In the genomic region with DNA sequence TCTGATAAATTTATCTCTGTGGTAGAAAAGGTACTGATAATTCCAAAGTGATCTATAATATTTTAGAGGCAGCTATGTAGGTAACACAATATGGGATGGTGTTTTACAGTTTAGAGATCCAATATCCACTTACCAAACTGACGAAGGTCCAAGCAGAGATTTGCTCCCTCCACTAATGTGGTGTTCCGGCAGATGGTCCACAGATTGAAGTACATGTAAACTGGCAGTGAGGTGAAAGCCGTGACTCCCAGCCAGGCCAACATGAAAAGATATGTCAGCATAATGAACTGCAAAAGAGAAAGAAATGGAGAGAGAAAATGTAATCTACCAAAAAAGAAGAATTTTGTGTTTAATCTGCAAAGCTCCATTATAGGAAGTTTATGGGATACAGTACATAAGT, we compare ENCODE assay signal across 25 cellular contexts.
"Had no signal": no experiment of that assay in that cellular context is flagged by ENCODE, and none has a peak within 500 bp of the region (broad histone marks: within the 10 kb centered on the region; RNA-seq: fewer than 3 reads in every experiment).

No MANE protein-coding gene starts in this region.

- DNase-seq: activated CD4-positive, alpha-beta memory T cell treated with anti-CD3 and anti-CD28 coated beads for 36 hours; activated CD4-positive, alpha-beta T cell treated with anti-CD3 and anti-CD28 coated beads, Interleukin-2, amount 10 ng/mL, durations not matched to agents 7 days and 5 days; activated CD4-positive, CD25-positive, alpha-beta regulatory T cell; activated CD8-positive, alpha-beta memory T cell treated with anti-CD3 and anti-CD28 coated beads for 24 hours; activated effector memory CD4-positive, alpha-beta T cell treated with anti-CD3 and anti-CD28 coated beads, Interleukin-2, amount 50 U/mL, for 16 hours; activated naive CD4-positive, alpha-beta T cell treated with Interleukin-2 at 50 U/mL for 16 hours; activated naive CD8-positive, alpha-beta T cell treated with anti-CD3 and anti-CD28 coated beads, Interleukin-2, amount 50 U/mL, for 24 hours; activated T-cell treated with anti-CD3 and anti-CD28 coated beads, Interleukin-2, amount 50 U/mL, for 4 hours; amniotic stem cell; body of pancreas; colonic mucosa; KG1; NCI-H1048; NCI-H1436; NCI-H1694 treated with DMSO at 0.1 percent for 48 hours; NCI-H2029 treated with DMSO at 0.1 percent for 48 hours; NCI-H345; NCI-H526; NCI-H774; PC-9; T-cell; T-helper 2 cell; T1000 had no signal

- H3K4me1 Mint-ChIP-seq: activated CD4-positive, alpha-beta T cell treated with anti-CD3 and anti-CD28 coated beads, Interleukin-2, amount 10 ng/mL, durations not matched to agents 7 days and 5 days; activated naive CD8-positive, alpha-beta T cell treated with anti-CD3 and anti-CD28 coated beads, Interleukin-2, amount 50 U/mL, for 24 hours; central memory CD8-positive, alpha-beta T cell; T-cell had no signal

- H3K36me3 Mint-ChIP-seq: activated CD4-positive, alpha-beta memory T cell treated with anti-CD3 and anti-CD28 coated beads for 36 hours; activated naive CD4-positive, alpha-beta T cell treated with anti-CD3 and anti-CD28 coated beads, Interleukin-2, amount 50 U/mL, for 72 hours; T-cell had no signal

- ATAC-seq: activated naive CD4-positive, alpha-beta T cell treated with anti-CD3 and anti-CD28 coated beads, Interleukin-2, amount 50 U/mL, for 72 hours; activated naive CD8-positive, alpha-beta T cell treated with anti-CD3 and anti-CD28 coated beads, Interleukin-2, amount 50 U/mL, for 24 hours; activated T-cell treated with anti-CD3 and anti-CD28 coated beads, Interleukin-2, amount 50 U/mL, for 4 hours; body of pancreas; T-cell had no signal

- H3K27ac Mint-ChIP-seq: activated CD4-positive, alpha-beta memory T cell treated with anti-CD3 and anti-CD28 coated beads for 36 hours; activated CD4-positive, alpha-beta T cell treated with anti-CD3 and anti-CD28 coated beads, Interleukin-2, amount 10 ng/mL, durations not matched to agents 7 days and 5 days; activated naive CD4-positive, alpha-beta T cell treated with anti-CD3 and anti-CD28 coated beads, Interleukin-2, amount 50 U/mL, for 72 hours; activated naive CD8-positive, alpha-beta T cell treated with anti-CD3 and anti-CD28 coated beads, Interleukin-2, amount 50 U/mL, for 24 hours; T-cell had no signal

- H3K4me3 Mint-ChIP-seq: activated CD4-positive, alpha-beta memory T cell treated with anti-CD3 and anti-CD28 coated beads for 36 hours; activated CD4-positive, alpha-beta T cell treated with anti-CD3 and anti-CD28 coated beads, Interleukin-2, amount 10 ng/mL, durations not matched to agents 7 days and 5 days; activated naive CD8-positive, alpha-beta T cell treated with anti-CD3 and anti-CD28 coated beads, Interleukin-2, amount 50 U/mL, for 24 hours; activated T-cell treated with anti-CD3 and anti-CD28 coated beads, Interleukin-2, amount 50 U/mL, for 4 hours; central memory CD8-positive, alpha-beta T cell; T-cell had no signal

- H3K27me3 Mint-ChIP-seq: activated CD4-positive, alpha-beta memory T cell treated with anti-CD3 and anti-CD28 coated beads for 36 hours; activated CD4-positive, alpha-beta T cell treated with anti-CD3 and anti-CD28 coated beads, Interleukin-2, amount 10 ng/mL, durations not matched to agents 7 days and 5 days; activated naive CD8-positive, alpha-beta T cell treated with anti-CD3 and anti-CD28 coated beads, Interleukin-2, amount 50 U/mL, for 24 hours; central memory CD8-positive, alpha-beta T cell; T-cell had no signal

- H3K9me3 Mint-ChIP-seq: activated CD4-positive, alpha-beta memory T cell treated with anti-CD3 and anti-CD28 coated beads for 36 hours; activated CD4-positive, alpha-beta T cell treated with anti-CD3 and anti-CD28 coated beads, Interleukin-2, amount 10 ng/mL, durations not matched to agents 7 days and 5 days; activated T-cell treated with anti-CD3 and anti-CD28 coated beads, Interleukin-2, amount 50 U/mL, for 4 hours had no signal
